In genomic region chr2:76160683-76161082, GRCh38 we compare ENCODE assay signal across 3 cellular contexts.
A peak's percentile ranks its signal among the peaks of the same experiment; 100 is the strongest.
TF ChIP-seq lines count a peak whose summit lies in the region.

No MANE protein-coding gene starts in this region.

TF ChIP-seq in A549, 52 proteins besides CTCF, POLR2A, EP300 and RAD21:
- TF ChIP-seq GATA3 (IDR thresholded peaks at IDR 0.05; ENCODE audit: borderline replicate concordance) (no peak), USF2 (IDR thresholded peaks at IDR 0.05) (no peak), TFCP2L1 (CRISPR knock-in tag; IDR thresholded peaks at IDR 0.05) (no peak), JUN (IDR thresholded peaks at IDR 0.05) (no peak), SMC3 (IDR thresholded peaks at IDR 0.05) (no peak), MAFK (IDR thresholded peaks at IDR 0.05; ENCODE audit: partially characterized antibody) (peak; percentile 73)
TF ChIP-seq in A549: peak in this region for 1.

TF ChIP-seq in IMR-90, 13 proteins besides CTCF, POLR2A, EP300 and RAD21:
- TF ChIP-seq MAZ (IDR thresholded peaks at IDR 0.05; ENCODE audit: borderline replicate concordance, low read depth, low read length), result no peak
- no peak for TF ChIP-seq CHD1 (IDR thresholded peaks at IDR 0.05; ENCODE audit: low read depth, low read length)
- peak; percentile 62; the same call in 1 of the 2 replicates for TF ChIP-seq MAFK (IDR thresholded peaks at IDR 0.05; ENCODE audit: low read depth, low read length)

TF ChIP-seq in H1, 55 proteins besides CTCF, POLR2A, EP300 and RAD21:
- no peak for TF ChIP-seq CREB1 (IDR thresholded peaks at IDR 0.05)
- TF ChIP-seq JUND (IDR thresholded peaks at IDR 0.05; ENCODE audit: low read length), result no peak
